ENCODE assay signal across 1 cellular context in genomic region chr19:10086032-10086903, GRCh38.
TF ChIP-seq lines count a peak whose summit lies in the region.

SHFL (plus strand) TSS chr19:10086317; CDS start chr19:10086428, 111 bp downstream.

TF ChIP-seq in GM12878, 131 proteins besides CTCF, POLR2A, EP300 and RAD21 (continued from another document):
- TF ChIP-seq E4F1 (IDR thresholded peaks at IDR 0.05; ENCODE audit: borderline replicate concordance, partially characterized antibody) (no peak), MXI1 (IDR thresholded peaks at IDR 0.05; ENCODE audit: low read depth, low read length) (peak; percentile 77), ZNF24 (IDR thresholded peaks at IDR 0.05) (no peak), MYC (IDR thresholded peaks at IDR 0.05; ENCODE audit: insufficient read depth, insufficient read length, insufficient replicate concordance, low read length, severe bottlenecking) (no peak), BRCA1 (IDR thresholded peaks at IDR 0.05; ENCODE audit: low read depth, low read length) (no peak), STAT1 (conservative IDR thresholded peaks at IDR 0.05) (no peak; the same call in 1 of the 2 replicates), ASH2L (IDR thresholded peaks at IDR 0.05; ENCODE audit: borderline replicate concordance, low read depth) (no peak), ATF7 (IDR thresholded peaks at IDR 0.05; ENCODE audit: low read depth) (no peak), IKZF2 (IDR thresholded peaks at IDR 0.05) (no peak; a peak in 2 of 4 replicates), RELA (IDR thresholded peaks at IDR 0.05; ENCODE audit: borderline replicate concordance, partially characterized antibody) (no peak), RELB (IDR thresholded peaks at IDR 0.05; ENCODE audit: low read depth) (no peak), GABPA (IDR thresholded peaks at IDR 0.05; ENCODE audit: low read depth) (no peak)
